Comparison of ENCODE assay signal across 8 cellular contexts in the genomic region with DNA sequence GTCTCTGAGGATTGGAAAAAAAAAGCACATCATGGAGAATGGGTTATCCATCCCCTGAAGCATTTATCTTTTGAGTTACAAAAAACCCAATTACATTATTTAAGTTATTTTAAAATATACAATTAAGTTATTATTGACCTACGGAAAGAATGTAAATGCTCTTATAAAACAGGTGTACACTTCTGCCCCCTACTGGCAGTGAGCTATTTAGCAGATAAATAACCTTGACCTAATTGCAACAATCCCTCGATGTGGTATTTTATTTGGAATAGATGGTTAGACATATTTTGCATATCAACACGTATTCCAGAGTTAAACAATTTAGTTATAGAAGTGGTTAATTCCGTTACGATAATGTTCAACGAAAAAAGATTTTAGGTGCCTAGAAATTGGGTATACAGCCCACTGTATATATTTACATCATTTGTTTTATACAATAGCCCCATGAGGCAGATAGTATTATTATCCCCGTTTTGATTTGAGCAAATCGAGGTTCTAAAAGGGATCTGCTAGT. TPM values are rescaled to one million over a fixed set of nuclear protein-coding genes. Genes with fewer than 3 reads are reported as not detected.
DNase-seq lines count a peak whose midpoint lies in the region; ATAC-seq, FAIRE-seq and TF ChIP-seq lines count a peak whose summit lies in the region.

No MANE protein-coding gene starts in this region.

- peak; percentile 66 for DNase-seq in DMS53 (lab: John Stamatoyannopoulos, UW)
- peak; percentile 62 for DNase-seq in NCI-H82 (lab: John Stamatoyannopoulos, UW)
- peak; percentile 31 for DNase-seq in cerebellar cortex (ENCODE audit: low spot score)
- peak in 1 of 3 donors; percentile 89 for DNase-seq in mucosa of descending colon
- no peak for DNase-seq in activated gamma-delta T cell (lab: John Stamatoyannopoulos, UW)
- no peak for DNase-seq in HTR-8/SVneo (ENCODE audit: insufficient read length, low spot score)

- no peaks in the 10 kb centered on the region for H3K9me3 ChIP-seq in mucosa of descending colon

- no peak overlapping the region for H3K4me3 ChIP-seq in mucosa of descending colon

- H3K4me1 ChIP-seq in mucosa of descending colon (ENCODE audit: low read depth) = no peaks in the 10 kb centered on the region

- intact Hi-C loops in mucosa of descending colon (cut with DNase I, micrococcal nuclease) = no loop called here

- H3K36me3 ChIP-seq in mucosa of descending colon (ENCODE audit: low read depth) = no peaks in the 10 kb centered on the region

- no peak for FAIRE-seq in HTR-8/SVneo (lab: Jason Lieb, UNC)

- TF ChIP-seq CTCF in mucosa of descending colon (IDR thresholded peaks at IDR 0.05) = peak; percentile 51

- ATAC-seq in GM21723 (IDR thresholded peaks at IDR 0.05; ENCODE audit: unreplicated experiment) (peak; percentile 66), mucosa of descending colon (peak; percentile 69), HG03432 (IDR thresholded peaks at IDR 0.05; ENCODE audit: unreplicated experiment) (no peak)

RNA-seq across cellular contexts. Expression of a gene that starts 9.1 kb away (rescaled TPM):
- not detected for total RNA-seq in mucosa of descending colon

RNA-seq across cellular contexts. Expression of a gene that starts 48.6 kb away (rescaled TPM):
- total RNA-seq in mucosa of descending colon = 10 to 100 TPM; 10.2 to 24.4 (median 12.9) TPM

Comparison
In these comparisons a context has a peak if more than half of its experiments do, and no peak if none do; other contexts are left out.
1. DNase-seq: peak in DMS53 (single experiment), NCI-H82 (single experiment) and cerebellar cortex (single experiment); none in activated gamma-delta T cell (single experiment) and HTR-8/SVneo (single experiment).